Comparison of ENCODE assay signal across 8 cellular contexts in genomic region chr12:27434673-27435565, GRCh38. TPM values are rescaled to one million over a fixed set of nuclear protein-coding genes. Genes with fewer than 3 reads are reported as not detected.
DNase-seq lines count a peak whose midpoint lies in the region; ATAC-seq and TF ChIP-seq lines count a peak whose summit lies in the region.

No MANE protein-coding gene starts in this region.

- peaks cover 14% of the 10 kb centered on the region for H3K27me3 Mint-ChIP-seq in stimulated activated naive CD8-positive, alpha-beta T cell treated with anti-CD3 and anti-CD28 coated beads, Interleukin-15, amount 100 ng/mL, for 72 hours

- peak overlapping the region in 1 of 2 donors; percentile 57 for H3K4me3 Mint-ChIP-seq in stimulated activated naive CD8-positive, alpha-beta T cell treated with anti-CD3 and anti-CD28 coated beads, Interleukin-15, amount 100 ng/mL, for 72 hours

- TF ChIP-seq CTCF in omental fat pad (IDR thresholded peaks at IDR 0.05) = no peak

- ATAC-seq in stimulated activated naive CD8-positive, alpha-beta T cell treated with anti-CD3 and anti-CD28 coated beads, Interleukin-15, amount 100 ng/mL, for 72 hours = peak; percentile 61
- no peak for ATAC-seq in omental fat pad (ENCODE audit: low FRiP score)

- peaks cover 0 to 17% of the 10 kb centered on the region in 2 donors for H3K9me3 Mint-ChIP-seq in stimulated activated naive CD8-positive, alpha-beta T cell treated with anti-CD3 and anti-CD28 coated beads, Interleukin-15, amount 100 ng/mL, for 72 hours

- H3K27ac Mint-ChIP-seq in stimulated activated naive CD8-positive, alpha-beta T cell treated with anti-CD3 and anti-CD28 coated beads, Interleukin-15, amount 100 ng/mL, for 72 hours = peak overlapping the region in 1 of 2 donors; percentile 88

- DNase-seq in NCI-H82 (lab: John Stamatoyannopoulos, UW) = peak; percentile 27
- DNase-seq in NCI-H82 treated with DMSO at 0.1 percent for 48 hours (lab: John Stamatoyannopoulos, UW; ENCODE audit: unreplicated experiment) = no peak
- peak; percentile 19 to 28 for DNase-seq in Kasumi-1 (lab: John Stamatoyannopoulos, UW)
- peak; percentile 11 for DNase-seq in activated naive CD4-positive, alpha-beta T cell treated with anti-CD3 and anti-CD28 coated beads, Interleukin-2, amount 50 U/mL, for 16 hours
- DNase-seq in hepatic stellate cell (ENCODE audit: low spot score) = peak; percentile 36
- peak in 1 of 2 donors; percentile 20 for DNase-seq in stimulated activated naive CD8-positive, alpha-beta T cell treated with anti-CD3 and anti-CD28 coated beads, Interleukin-15, amount 100 ng/mL, for 72 hours
- no peak for DNase-seq in omental fat pad (ENCODE audit: low spot score)
- DNase-seq in NCI-H2029 treated with DMSO at 0.1 percent for 48 hours (lab: John Stamatoyannopoulos, UW) = no peak

- H3K4me1 Mint-ChIP-seq in stimulated activated naive CD8-positive, alpha-beta T cell treated with anti-CD3 and anti-CD28 coated beads, Interleukin-15, amount 100 ng/mL, for 72 hours = peaks cover 52% of the 10 kb centered on the region

RNA-seq across cellular contexts. Expression of gene SMCO2, which starts 11.6 kb away (rescaled TPM):
- total RNA-seq in omental fat pad = not detected

Comparison
In these comparisons a context has a peak if more than half of its experiments do, and no peak if none do; other contexts are left out.
1. DNase-seq: peak in NCI-H82 (single experiment), Kasumi-1 (2 of 2), activated naive CD4-positive, alpha-beta T cell treated with anti-CD3 and anti-CD28 coated beads, Interleukin-2, amount 50 U/mL, for 16 hours (single experiment) and hepatic stellate cell (single experiment); none in NCI-H82 treated with DMSO at 0.1 percent for 48 hours (single experiment), omental fat pad (single experiment) and NCI-H2029 treated with DMSO at 0.1 percent for 48 hours (single experiment).